ENCODE assay signal across 8 cellular contexts in the genomic region with DNA sequence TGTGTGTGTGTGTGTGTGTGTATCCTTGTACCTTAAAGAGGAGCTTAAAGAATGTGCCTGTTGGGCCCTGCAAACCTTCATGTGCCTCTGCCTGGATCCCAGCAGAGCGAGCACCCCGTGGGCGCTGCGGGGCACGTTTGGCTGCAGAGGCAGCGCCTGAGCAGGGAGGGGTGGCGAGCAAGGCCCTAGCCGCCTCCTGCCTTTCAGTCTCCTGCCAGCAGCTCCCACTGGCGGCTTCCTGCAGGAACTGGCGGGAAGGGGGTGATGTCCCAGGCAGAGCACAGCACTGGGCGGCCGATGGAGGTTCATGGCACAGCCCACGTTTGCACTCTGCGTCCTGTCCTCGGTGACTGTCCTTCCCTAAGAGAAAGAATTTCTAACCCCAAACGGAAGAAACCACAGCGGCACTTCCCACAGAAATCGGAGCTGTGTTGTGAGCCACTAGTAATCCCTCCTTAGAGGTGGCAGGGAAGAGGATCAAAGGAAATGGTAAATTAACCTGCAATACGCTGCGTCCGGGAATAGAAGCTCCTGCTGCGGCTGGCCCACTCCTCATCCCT. TPM values are rescaled to one million over a fixed set of nuclear protein-coding genes. Genes with fewer than 3 reads are reported as not detected.
DNase-seq lines count a peak whose midpoint lies in the region; ATAC-seq and TF ChIP-seq lines count a peak whose summit lies in the region.

No MANE protein-coding gene starts in this region.

- peaks cover 19 to 24% (median 20%) of the 10 kb centered on the region in 3 donors for H3K27me3 Mint-ChIP-seq in CD14-positive monocyte (ENCODE audit: low read depth in 3 of 3)

- H3K27me3 ChIP-seq in SJCRH30 = no peaks in the 10 kb centered on the region
- no peaks in the 10 kb centered on the region for H3K27me3 ChIP-seq in osteoblast (ENCODE audit: insufficient read depth, low read length)
- H3K27me3 ChIP-seq in vagina = no peaks in the 10 kb centered on the region

- ATAC-seq in HG03469 (IDR thresholded peaks at IDR 0.05; ENCODE audit: unreplicated experiment) = no peak

- no peak for TF ChIP-seq POLR2A in vagina (IDR thresholded peaks at IDR 0.05)

- H3K9me3 Mint-ChIP-seq in CD14-positive monocyte = peaks cover 7 to 25% (median 14%) of the 10 kb centered on the region in 7 donors

- H3K4me3 ChIP-seq in SJCRH30 (no peak overlapping the region), fibroblast of villous mesenchyme (ENCODE audit: low read depth, low read length) (no peak overlapping the region), osteoblast (ENCODE audit: insufficient read depth, low read length) (no peak overlapping the region), vagina (no peak overlapping the region)

- intact Hi-C loops in vagina (cut with DNase I) = no loop called here
- intact Hi-C loops in CD14-positive monocyte (cut with micrococcal nuclease) = no loop called here

- TF ChIP-seq CTCF in fibroblast of villous mesenchyme (IDR thresholded peaks at IDR 0.05; ENCODE audit: insufficient read depth, low read depth, low read length) (peak; percentile 60), osteoblast (IDR thresholded peaks at IDR 0.05; ENCODE audit: extremely low read depth, low read depth, low read length) (peak; percentile 56), vagina (IDR thresholded peaks at IDR 0.05) (no peak), CD14-positive monocyte (IDR thresholded peaks at IDR 0.05) (no peak)

- H3K36me3 ChIP-seq in SJCRH30 (no peaks in the 10 kb centered on the region), osteoblast (ENCODE audit: insufficient read depth, low read length) (no peaks in the 10 kb centered on the region), vagina (no peaks in the 10 kb centered on the region)

- peaks cover 5% of the 10 kb centered on the region for H3K79me2 ChIP-seq in osteoblast (ENCODE audit: insufficient read depth, low read length)

- peaks cover 4 to 14% of the 10 kb centered on the region in 2 donors for H3K36me3 Mint-ChIP-seq in CD14-positive monocyte

- H3K9me3 ChIP-seq in SJCRH30 (replicated peaks) (no peaks in the 10 kb centered on the region), osteoblast (ENCODE audit: low read depth, low read length) (no peaks in the 10 kb centered on the region), vagina (no peaks in the 10 kb centered on the region)

- DNase-seq in GM03348 (ENCODE audit: low spot score) (peak; percentile 70), SJCRH30 (peak; percentile 85), fibroblast of villous mesenchyme (ENCODE audit: low read depth) (peak; percentile 70), osteoblast (ENCODE audit: insufficient read length, low spot score, missing footprints) (peak; percentile 98), vagina (ENCODE audit: extremely low spot score in 2 of 2) (no peak), GOT3 (lab: John Stamatoyannopoulos, UW) (no peak), CD14-positive monocyte (ENCODE audit: low spot score) (no peak)

- no peak overlapping the region for H3K27ac ChIP-seq in SJCRH30
- H3K27ac ChIP-seq in osteoblast (ENCODE audit: low read depth, low read length) = no peak overlapping the region
- no peak overlapping the region for H3K27ac ChIP-seq in vagina

- H3K4me3 Mint-ChIP-seq in CD14-positive monocyte = no peak overlapping the region

- H3K27ac Mint-ChIP-seq in CD14-positive monocyte = peak overlapping the region in 1 of 7 donors; percentile 54

- H3K4me2 ChIP-seq in osteoblast (ENCODE audit: insufficient read depth, low read length) = peak overlapping the region; percentile 44

- H2AFZ ChIP-seq in osteoblast (ENCODE audit: low read length) = peak overlapping the region; percentile 31

- H3K4me1 ChIP-seq in SJCRH30 = peaks cover 9% of the 10 kb centered on the region
- peaks cover 10% of the 10 kb centered on the region for H3K4me1 ChIP-seq in osteoblast (ENCODE audit: insufficient read depth, low read length)
- H3K4me1 ChIP-seq in vagina = peaks cover 31% of the 10 kb centered on the region

- peaks cover 15% of the 10 kb centered on the region for H3K4me1 Mint-ChIP-seq in CD14-positive monocyte

- no peaks in the 10 kb centered on the region for H4K20me1 ChIP-seq in osteoblast (ENCODE audit: insufficient read depth, low read length)

RNA-seq across cellular contexts. Expression of a gene that starts 19.8 kb away (rescaled TPM):
- 0.38 and 0.48 TPM in 2 replicates for total RNA-seq in SJCRH30 (2014; rRNA removed; shearing (Covaris generic))
- 3.5 and 4.3 TPM in 2 replicates for total RNA-seq in fibroblast of villous mesenchyme
- 2.9 TPM in 2 replicates for total RNA-seq in osteoblast
- 7.6 TPM for total RNA-seq in vagina
- polyA plus RNA-seq in CD14-positive monocyte = under 1 TPM; 0.49 to 0.68 TPM

RNA-seq across cellular contexts. Expression of a gene that starts 25.2 kb away (rescaled TPM):
- total RNA-seq in SJCRH30 (2014; rRNA removed; shearing (Covaris generic)) = 160 and 164 TPM in 2 replicates
- 233 and 261 TPM in 2 replicates for total RNA-seq in fibroblast of villous mesenchyme
- 156 and 188 TPM in 2 replicates for total RNA-seq in osteoblast
- total RNA-seq in vagina = 92.8 TPM
- polyA plus RNA-seq in CD14-positive monocyte = 10 to 100 TPM in 1 of 2 donors, 1 to 10 TPM in 1; 7.2 to 26.4 TPM

RNA-seq across cellular contexts. Expression of a gene that starts 44.3 kb away (rescaled TPM):
- total RNA-seq in SJCRH30 (2014; rRNA removed; shearing (Covaris generic)) = 0.08 and 0.12 TPM in 2 replicates
- total RNA-seq in fibroblast of villous mesenchyme (19.4 and 22.5 TPM in 2 replicates), osteoblast (17.1 and 21.0 TPM in 2 replicates), vagina (17.9 TPM)
- polyA plus RNA-seq in CD14-positive monocyte = not detected

Comparison
In these comparisons a context has a peak if more than half of its experiments do, and no peak if none do; other contexts are left out.
1. DNase-seq: peak in GM03348 (single experiment), SJCRH30 (2 of 2), fibroblast of villous mesenchyme (single experiment) and osteoblast (single experiment); none in vagina (0 of 2), GOT3 (single experiment) and CD14-positive monocyte (single experiment).
2. CTCF ChIP-seq: peak in fibroblast of villous mesenchyme (single experiment) and osteoblast (single experiment); none in vagina (0 of 3) and CD14-positive monocyte (single experiment).
3. RNA of a gene that starts 44.3 kb away (total RNA-seq): 17.1 to 21.0 TPM in osteoblast, 19.4 to 22.5 TPM in fibroblast of villous mesenchyme and 17.9 TPM in vagina (single experiment); 0.08 to 0.12 TPM in SJCRH30; every median in the first group is over 10 times any median in the second.